In the genomic region with DNA sequence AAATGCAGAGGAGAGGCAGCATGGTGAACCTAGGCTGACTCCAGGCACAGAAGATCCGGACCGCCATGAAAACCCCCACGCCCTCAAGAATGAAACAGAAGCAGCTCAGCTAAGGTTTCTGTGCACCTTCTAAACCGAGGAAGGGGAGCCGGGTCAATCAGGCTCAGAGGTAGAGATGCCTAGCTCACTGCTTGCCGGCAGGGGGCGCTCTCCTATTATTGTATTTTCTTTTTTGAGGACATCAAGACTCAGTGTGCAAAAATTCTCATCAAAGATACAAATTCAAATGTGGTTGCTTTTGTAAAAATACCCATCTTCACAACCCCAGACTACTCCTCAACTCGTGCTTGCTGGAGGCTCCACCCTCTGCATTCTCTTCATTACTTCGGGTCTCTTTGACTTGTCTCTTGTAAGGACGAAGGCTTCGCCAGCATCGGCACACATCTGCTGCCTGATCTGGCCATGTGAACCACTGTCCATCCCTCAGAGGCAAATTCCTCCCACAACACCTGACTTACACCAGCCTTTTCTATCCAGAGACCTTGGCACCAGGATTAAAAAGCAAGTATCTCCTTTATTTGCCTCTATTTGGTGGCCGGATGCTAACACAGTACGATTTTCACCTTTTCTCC, we compare ENCODE assay signal across 8 cellular contexts. TPM values are rescaled to one million over a fixed set of nuclear protein-coding genes. Genes with fewer than 3 reads are reported as not detected.
DNase-seq lines count a peak whose midpoint lies in the region; ATAC-seq and TF ChIP-seq lines count a peak whose summit lies in the region.

No MANE protein-coding gene starts in this region.

- H3K4me1 Mint-ChIP-seq in CD8-positive, alpha-beta T cell (ENCODE audit: low read depth): peaks cover 5% of the 10 kb centered on the region
- peaks cover 14% of the 10 kb centered on the region for H3K4me1 Mint-ChIP-seq in nephron progenitor cell

- no peak overlapping the region for H3K9ac ChIP-seq in NT2/D1 (ENCODE audit: insufficient read length, low read depth)

- no peaks in the 10 kb centered on the region for H3K9me3 ChIP-seq in CD8-positive, alpha-beta T cell (ENCODE audit: low read length)
- H3K9me3 ChIP-seq in NT2/D1 (ENCODE audit: insufficient read depth, low read length) (no peaks in the 10 kb centered on the region), esophagus muscularis mucosa (no peaks in the 10 kb centered on the region)

- peaks cover 25% of the 10 kb centered on the region for H3K27me3 Mint-ChIP-seq in CD8-positive, alpha-beta T cell (ENCODE audit: low read depth)
- H3K27me3 Mint-ChIP-seq in nephron progenitor cell (ENCODE audit: low read depth, poor library complexity): peaks cover 18% of the 10 kb centered on the region

- H3K4me3 ChIP-seq in CD8-positive, alpha-beta T cell (ENCODE audit: low read depth, low read length): no peak overlapping the region
- H3K4me3 ChIP-seq in NT2/D1 (ENCODE audit: insufficient read length, low read depth): no peak overlapping the region
- no peak overlapping the region for H3K4me3 ChIP-seq in esophagus muscularis mucosa

- H3K27ac Mint-ChIP-seq in CD8-positive, alpha-beta T cell: no peak overlapping the region
- no peak overlapping the region for H3K27ac Mint-ChIP-seq in nephron progenitor cell

- intact Hi-C loops in CD8-positive, alpha-beta T cell (cut with DNase I, micrococcal nuclease): loop anchor here (1.0 to 10.0 kb wide), 5 partner anchors 16 to 533 kb away; a partner anchor contains a TSS
- intact Hi-C loops in esophagus muscularis mucosa (cut with DNase I): loop anchor here (1.0 to 10.0 kb wide), 3 partner anchors 113 to 187 kb away; a partner anchor contains a TSS

- no peaks in the 10 kb centered on the region for H3K36me3 ChIP-seq in CD8-positive, alpha-beta T cell (ENCODE audit: insufficient read depth, low read length)
- H3K36me3 ChIP-seq in NT2/D1 (ENCODE audit: insufficient read depth, insufficient read length, low read length) (no peaks in the 10 kb centered on the region), esophagus muscularis mucosa (no peaks in the 10 kb centered on the region)

- H3K9me3 Mint-ChIP-seq in CD8-positive, alpha-beta T cell: no peaks in the 10 kb centered on the region
- peaks cover 14% of the 10 kb centered on the region for H3K9me3 Mint-ChIP-seq in nephron progenitor cell

- POLR2A ChIA-PET in CD8-positive, alpha-beta T cell (lab: Charles Lee): interaction anchor here (1.0 kb wide), 1 partner anchor 16 kb away, joined by 3 read pairs; no protein-coding TSS in a partner anchor

- no peak for TF ChIP-seq EP300 in esophagus muscularis mucosa (IDR thresholded peaks at IDR 0.05)

- TF ChIP-seq CTCF in CD8-positive, alpha-beta T cell (IDR thresholded peaks at IDR 0.05): peak; percentile 95
- TF ChIP-seq CTCF in esophagus muscularis mucosa (IDR thresholded peaks at IDR 0.05): peak; percentile 78 to 93 (median 91)
- TF ChIP-seq CTCF in nephron progenitor cell (IDR thresholded peaks at IDR 0.05): peak; percentile 95

- peak; percentile 28 to 81 (median 66) for DNase-seq in CD8-positive, alpha-beta T cell
- DNase-seq in NT2/D1 (ENCODE audit: low read depth, low spot score) (peak; percentile 27), esophagus muscularis mucosa (ENCODE audit: extremely low spot score) (peak; percentile 93), nephron progenitor cell (peak; percentile 80)
- DNase-seq in activated CD8-positive, alpha-beta memory T cell treated with anti-CD3 and anti-CD28 coated beads, Interleukin-2, amount 50 U/mL, for 48 hours: peak; percentile 94
- peak; percentile 30 to 80 (median 60) for DNase-seq in stimulated activated naive CD4-positive, alpha-beta T cell (lab: John Stamatoyannopoulos, UW)

- H3K4me1 ChIP-seq in CD8-positive, alpha-beta T cell (ENCODE audit: insufficient read depth, low read length): no peaks in the 10 kb centered on the region
- H3K4me1 ChIP-seq in NT2/D1 (ENCODE audit: insufficient read depth, insufficient read length) (no peaks in the 10 kb centered on the region), esophagus muscularis mucosa (peaks cover 0 to 12% (median 10%) of the 10 kb centered on the region in 4 donors)

- TF ChIP-seq POLR2A in esophagus muscularis mucosa (IDR thresholded peaks at IDR 0.05; ENCODE audit: low read depth): no peak

- CTCF ChIA-PET in CD8-positive, alpha-beta T cell (lab: Charles Lee): interaction anchor here (0.6 to 3.4 kb wide), 21 partner anchors 9 to 361 kb away, joined by 3 to 40 read pairs (median 3); no protein-coding TSS in a partner anchor

- H3K36me3 Mint-ChIP-seq in CD8-positive, alpha-beta T cell: no peaks in the 10 kb centered on the region
- H3K36me3 Mint-ChIP-seq in nephron progenitor cell (ENCODE audit: low read depth): no peaks in the 10 kb centered on the region

- ATAC-seq in CD8-positive, alpha-beta T cell: peak; percentile 59
- peak; percentile 56 for ATAC-seq in HG02623 (IDR thresholded peaks at IDR 0.05; ENCODE audit: unreplicated experiment)
- no peak for ATAC-seq in HG03135 (IDR thresholded peaks at IDR 0.05; ENCODE audit: unreplicated experiment)

- 21% methylated on average over 14 of the region's 14 CpGs for WGBS in esophagus muscularis mucosa

- H3K27ac ChIP-seq in CD8-positive, alpha-beta T cell (ENCODE audit: low read depth, low read length): no peak overlapping the region
- no peak overlapping the region for H3K27ac ChIP-seq in esophagus muscularis mucosa (replicated peaks in 1 of 4)

- H3K4me3 Mint-ChIP-seq in CD8-positive, alpha-beta T cell: no peak overlapping the region
- H3K4me3 Mint-ChIP-seq in nephron progenitor cell: no peak overlapping the region

- H3K27me3 ChIP-seq in CD8-positive, alpha-beta T cell (ENCODE audit: insufficient read depth, low read length): no peaks in the 10 kb centered on the region
- H3K27me3 ChIP-seq in NT2/D1 (ENCODE audit: insufficient read depth, insufficient read length) (no peaks in the 10 kb centered on the region), esophagus muscularis mucosa (peaks cover 0 to 15% (median 0%) of the 10 kb centered on the region in 4 donors)

RNA-seq across cellular contexts. Expression of a gene that starts 33.4 kb away (rescaled TPM):
- not detected for total RNA-seq in CD8-positive, alpha-beta T cell
- total RNA-seq in esophagus muscularis mucosa: under 1 TPM in 2 of 4 donors, not detected in 2; 0.52 to 0.83 TPM

RNA-seq across cellular contexts. Expression of a gene that starts 55.1 kb away (rescaled TPM):
- total RNA-seq in CD8-positive, alpha-beta T cell: not detected
- total RNA-seq in esophagus muscularis mucosa: 100 to 1,000 TPM; 270 to 766 (median 341) TPM

Comparison
In these comparisons a context has a peak if more than half of its experiments do, and no peak if none do; other contexts are left out.
1. DNase-seq: peak in every context shown above with its lines; median percentile 94 in activated CD8-positive, alpha-beta memory T cell treated with anti-CD3 and anti-CD28 coated beads, Interleukin-2, amount 50 U/mL, for 48 hours; 93 in esophagus muscularis mucosa; 80 in nephron progenitor cell; 66 in CD8-positive, alpha-beta T cell; 60 in stimulated activated naive CD4-positive, alpha-beta T cell; 27 in NT2/D1.
2. RNA of a gene that starts 55.1 kb away (total RNA-seq): 270 to 766 TPM in esophagus muscularis mucosa; not detected in CD8-positive, alpha-beta T cell; every median in the first group is over 100 times any median in the second.
3. Peak in every context shown above with its lines, with median percentiles within 50 percentile points of each other: CTCF ChIP-seq.